1 cellular context compared by ENCODE assay signal in genomic region chr1:236280438-236281285, GRCh38.
TF ChIP-seq lines count a peak whose summit lies in the region.

No MANE protein-coding gene starts in this region.

TF ChIP-seq in K562, 482 proteins besides CTCF, POLR2A, EP300 and RAD21 (continued from another document):
- peak; percentile 73 for TF ChIP-seq PRDM10 (IDR thresholded peaks at IDR 0.05; ENCODE audit: partially characterized antibody)
- no peak for TF ChIP-seq GABPA (tag; conservative IDR thresholded peaks at IDR 0.05; ENCODE audit: low read depth)
- TF ChIP-seq ZNF395 (CRISPR knock-in tag; IDR thresholded peaks at IDR 0.05): no peak
- 0 out of 2 replicates have a peak, but pooled peaks have one; percentile 59 for TF ChIP-seq ZNF696 (CRISPR knock-in tag; conservative IDR thresholded peaks at IDR 0.05)
- TF ChIP-seq ZNF444 (CRISPR knock-in tag; IDR thresholded peaks at IDR 0.05): no peak
- TF ChIP-seq ZNF75A (CRISPR knock-in tag; IDR thresholded peaks at IDR 0.05): no peak
- TF ChIP-seq PHTF2 (CRISPR knock-in tag; IDR thresholded peaks at IDR 0.05): no peak
- no peak for TF ChIP-seq SIX5 (IDR thresholded peaks at IDR 0.05; ENCODE audit: borderline replicate concordance in 1 of 2, insufficient read depth in 1 of 2, low read depth in 1 of 2, low read length in 2 of 2)
- no peak for TF ChIP-seq RBM39 (optimal IDR thresholded peaks at IDR 0.05; ENCODE audit: low read depth, low read length)
- no peak for TF ChIP-seq RBM14 (IDR thresholded peaks at IDR 0.05; ENCODE audit: borderline replicate concordance, insufficient read depth, low read depth, low read length)
- TF ChIP-seq THAP12 (CRISPR knock-in tag; IDR thresholded peaks at IDR 0.05): 0 out of 2 replicates have a peak, but pooled peaks have one; percentile 18
- TF ChIP-seq WHSC1 (IDR thresholded peaks at IDR 0.05; ENCODE audit: low read length): no peak
